In genomic region chr2:73986085-73986680, GRCh38 we compare ENCODE assay signal across 1 cellular context.
TF ChIP-seq lines count a peak whose summit lies in the region.

No MANE protein-coding gene starts in this region.

TF ChIP-seq in HepG2, 621 proteins besides CTCF, POLR2A, EP300 and RAD21 (continued from another document and continues in another):
- TF ChIP-seq HOXA9 (CRISPR knock-in tag; IDR thresholded peaks at IDR 0.05; ENCODE audit: borderline replicate concordance) (no peak), ESRRA (CRISPR knock-in tag; IDR thresholded peaks at IDR 0.05; ENCODE audit: low read depth) (no peak), ZFY (CRISPR knock-in tag; IDR thresholded peaks at IDR 0.05) (no peak), ZNF24 (IDR thresholded peaks at IDR 0.05) (no peak), KAT2B (IDR thresholded peaks at IDR 0.05; ENCODE audit: borderline replicate concordance, low read depth, low read length) (no peak), NONO (IDR thresholded peaks at IDR 0.05) (no peak), NONO (CRISPR knock-in tag; conservative IDR thresholded peaks at IDR 0.05) (no peak), HNRNPL (IDR thresholded peaks at IDR 0.05; ENCODE audit: low read depth, low read length) (0 out of 2 replicates have a peak, but pooled peaks have one; percentile 31), ZNF160 (CRISPR knock-in tag; IDR thresholded peaks at IDR 0.05) (no peak), SMC3 (IDR thresholded peaks at IDR 0.05; ENCODE audit: low read length) (no peak), ZSCAN22 (CRISPR knock-in tag; IDR thresholded peaks at IDR 0.05) (no peak), AKAP8 (CRISPR knock-in tag; IDR thresholded peaks at IDR 0.05) (no peak), GTF2F1 (IDR thresholded peaks at IDR 0.05; ENCODE audit: low read length) (no peak), ZNF44 (CRISPR knock-in tag; IDR thresholded peaks at IDR 0.05) (no peak), RCOR2 (CRISPR knock-in tag; IDR thresholded peaks at IDR 0.05) (no peak), DMAP1 (CRISPR knock-in tag; IDR thresholded peaks at IDR 0.05) (no peak), KMT2A (CRISPR knock-in tag; IDR thresholded peaks at IDR 0.05) (no peak), IKZF4 (CRISPR knock-in tag; IDR thresholded peaks at IDR 0.05; ENCODE audit: borderline replicate concordance, low read depth, not compliant biosample characterization) (no peak), POGK (CRISPR knock-in tag; conservative IDR thresholded peaks at IDR 0.05) (no peak), HHEX (CRISPR knock-in tag; IDR thresholded peaks at IDR 0.05) (no peak), TCF12 (IDR thresholded peaks at IDR 0.05) (no peak), TCF12 (CRISPR knock-in tag; IDR thresholded peaks at IDR 0.05) (no peak), ZNF337 (CRISPR knock-in tag; IDR thresholded peaks at IDR 0.05; ENCODE audit: borderline replicate concordance, low read depth) (no peak), SETDB1 (CRISPR knock-in tag; IDR thresholded peaks at IDR 0.05; ENCODE audit: borderline replicate concordance) (no peak), PRPF4 (IDR thresholded peaks at IDR 0.05; ENCODE audit: low read depth, low read length, poor library complexity, severe bottlenecking) (no peak), BCL3 (CRISPR knock-in tag; IDR thresholded peaks at IDR 0.05) (no peak), ZNF775 (CRISPR knock-in tag; IDR thresholded peaks at IDR 0.05; ENCODE audit: borderline replicate concordance) (no peak), ZFP41 (CRISPR knock-in tag; IDR thresholded peaks at IDR 0.05; ENCODE audit: borderline replicate concordance) (no peak), CBX2 (IDR thresholded peaks at IDR 0.05; ENCODE audit: low read depth, low read length) (no peak), CBX2 (CRISPR knock-in tag; IDR thresholded peaks at IDR 0.05; ENCODE audit: low read depth) (no peak)
- TF ChIP-seq, protein P1, sequence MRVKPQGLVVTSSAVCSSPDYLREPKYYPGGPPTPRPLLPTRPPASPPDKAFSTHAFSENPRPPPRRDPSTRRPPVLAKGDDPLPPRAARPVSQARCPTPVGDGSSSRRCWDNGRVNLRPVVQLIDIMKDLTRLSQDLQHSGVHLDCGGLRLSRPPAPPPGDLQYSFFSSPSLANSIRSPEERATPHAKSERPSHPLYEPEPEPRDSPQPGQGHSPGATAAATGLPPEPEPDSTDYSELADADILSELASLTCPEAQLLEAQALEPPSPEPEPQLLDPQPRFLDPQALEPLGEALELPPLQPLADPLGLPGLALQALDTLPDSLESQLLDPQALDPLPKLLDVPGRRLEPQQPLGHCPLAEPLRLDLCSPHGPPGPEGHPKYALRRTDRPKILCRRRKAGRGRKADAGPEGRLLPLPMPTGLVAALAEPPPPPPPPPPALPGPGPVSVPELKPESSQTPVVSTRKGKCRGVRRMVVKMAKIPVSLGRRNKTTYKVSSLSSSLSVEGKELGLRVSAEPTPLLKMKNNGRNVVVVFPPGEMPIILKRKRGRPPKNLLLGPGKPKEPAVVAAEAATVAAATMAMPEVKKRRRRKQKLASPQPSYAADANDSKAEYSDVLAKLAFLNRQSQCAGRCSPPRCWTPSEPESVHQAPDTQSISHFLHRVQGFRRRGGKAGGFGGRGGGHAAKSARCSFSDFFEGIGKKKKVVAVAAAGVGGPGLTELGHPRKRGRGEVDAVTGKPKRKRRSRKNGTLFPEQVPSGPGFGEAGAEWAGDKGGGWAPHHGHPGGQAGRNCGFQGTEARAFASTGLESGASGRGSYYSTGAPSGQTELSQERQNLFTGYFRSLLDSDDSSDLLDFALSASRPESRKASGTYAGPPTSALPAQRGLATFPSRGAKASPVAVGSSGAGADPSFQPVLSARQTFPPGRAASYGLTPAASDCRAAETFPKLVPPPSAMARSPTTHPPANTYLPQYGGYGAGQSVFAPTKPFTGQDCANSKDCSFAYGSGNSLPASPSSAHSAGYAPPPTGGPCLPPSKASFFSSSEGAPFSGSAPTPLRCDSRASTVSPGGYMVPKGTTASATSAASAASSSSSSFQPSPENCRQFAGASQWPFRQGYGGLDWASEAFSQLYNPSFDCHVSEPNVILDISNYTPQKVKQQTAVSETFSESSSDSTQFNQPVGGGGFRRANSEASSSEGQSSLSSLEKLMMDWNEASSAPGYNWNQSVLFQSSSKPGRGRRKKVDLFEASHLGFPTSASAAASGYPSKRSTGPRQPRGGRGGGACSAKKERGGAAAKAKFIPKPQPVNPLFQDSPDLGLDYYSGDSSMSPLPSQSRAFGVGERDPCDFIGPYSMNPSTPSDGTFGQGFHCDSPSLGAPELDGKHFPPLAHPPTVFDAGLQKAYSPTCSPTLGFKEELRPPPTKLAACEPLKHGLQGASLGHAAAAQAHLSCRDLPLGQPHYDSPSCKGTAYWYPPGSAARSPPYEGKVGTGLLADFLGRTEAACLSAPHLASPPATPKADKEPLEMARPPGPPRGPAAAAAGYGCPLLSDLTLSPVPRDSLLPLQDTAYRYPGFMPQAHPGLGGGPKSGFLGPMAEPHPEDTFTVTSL (CRISPR knock-in tag; IDR thresholded peaks at IDR 0.05; ENCODE audit: borderline replicate concordance), result no peak
- TF ChIP-seq, protein P2, sequence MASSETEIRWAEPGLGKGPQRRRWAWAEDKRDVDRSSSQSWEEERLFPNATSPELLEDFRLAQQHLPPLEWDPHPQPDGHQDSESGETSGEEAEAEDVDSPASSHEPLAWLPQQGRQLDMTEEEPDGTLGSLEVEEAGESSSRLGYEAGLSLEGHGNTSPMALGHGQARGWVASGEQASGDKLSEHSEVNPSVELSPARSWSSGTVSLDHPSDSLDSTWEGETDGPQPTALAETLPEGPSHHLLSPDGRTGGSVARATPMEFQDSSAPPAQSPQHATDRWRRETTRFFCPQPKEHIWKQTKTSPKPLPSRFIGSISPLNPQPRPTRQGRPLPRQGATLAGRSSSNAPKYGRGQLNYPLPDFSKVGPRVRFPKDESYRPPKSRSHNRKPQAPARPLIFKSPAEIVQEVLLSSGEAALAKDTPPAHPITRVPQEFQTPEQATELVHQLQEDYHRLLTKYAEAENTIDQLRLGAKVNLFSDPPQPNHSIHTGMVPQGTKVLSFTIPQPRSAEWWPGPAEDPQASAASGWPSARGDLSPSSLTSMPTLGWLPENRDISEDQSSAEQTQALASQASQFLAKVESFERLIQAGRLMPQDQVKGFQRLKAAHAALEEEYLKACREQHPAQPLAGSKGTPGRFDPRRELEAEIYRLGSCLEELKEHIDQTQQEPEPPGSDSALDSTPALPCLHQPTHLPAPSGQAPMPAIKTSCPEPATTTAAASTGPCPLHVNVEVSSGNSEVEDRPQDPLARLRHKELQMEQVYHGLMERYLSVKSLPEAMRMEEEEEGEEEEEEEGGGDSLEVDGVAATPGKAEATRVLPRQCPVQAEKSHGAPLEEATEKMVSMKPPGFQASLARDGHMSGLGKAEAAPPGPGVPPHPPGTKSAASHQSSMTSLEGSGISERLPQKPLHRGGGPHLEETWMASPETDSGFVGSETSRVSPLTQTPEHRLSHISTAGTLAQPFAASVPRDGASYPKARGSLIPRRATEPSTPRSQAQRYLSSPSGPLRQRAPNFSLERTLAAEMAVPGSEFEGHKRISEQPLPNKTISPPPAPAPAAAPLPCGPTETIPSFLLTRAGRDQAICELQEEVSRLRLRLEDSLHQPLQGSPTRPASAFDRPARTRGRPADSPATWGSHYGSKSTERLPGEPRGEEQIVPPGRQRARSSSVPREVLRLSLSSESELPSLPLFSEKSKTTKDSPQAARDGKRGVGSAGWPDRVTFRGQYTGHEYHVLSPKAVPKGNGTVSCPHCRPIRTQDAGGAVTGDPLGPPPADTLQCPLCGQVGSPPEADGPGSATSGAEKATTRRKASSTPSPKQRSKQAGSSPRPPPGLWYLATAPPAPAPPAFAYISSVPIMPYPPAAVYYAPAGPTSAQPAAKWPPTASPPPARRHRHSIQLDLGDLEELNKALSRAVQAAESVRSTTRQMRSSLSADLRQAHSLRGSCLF (CRISPR knock-in tag; IDR thresholded peaks at IDR 0.05; ENCODE audit: borderline replicate concordance), result no peak
- TF ChIP-seq, protein P3, sequence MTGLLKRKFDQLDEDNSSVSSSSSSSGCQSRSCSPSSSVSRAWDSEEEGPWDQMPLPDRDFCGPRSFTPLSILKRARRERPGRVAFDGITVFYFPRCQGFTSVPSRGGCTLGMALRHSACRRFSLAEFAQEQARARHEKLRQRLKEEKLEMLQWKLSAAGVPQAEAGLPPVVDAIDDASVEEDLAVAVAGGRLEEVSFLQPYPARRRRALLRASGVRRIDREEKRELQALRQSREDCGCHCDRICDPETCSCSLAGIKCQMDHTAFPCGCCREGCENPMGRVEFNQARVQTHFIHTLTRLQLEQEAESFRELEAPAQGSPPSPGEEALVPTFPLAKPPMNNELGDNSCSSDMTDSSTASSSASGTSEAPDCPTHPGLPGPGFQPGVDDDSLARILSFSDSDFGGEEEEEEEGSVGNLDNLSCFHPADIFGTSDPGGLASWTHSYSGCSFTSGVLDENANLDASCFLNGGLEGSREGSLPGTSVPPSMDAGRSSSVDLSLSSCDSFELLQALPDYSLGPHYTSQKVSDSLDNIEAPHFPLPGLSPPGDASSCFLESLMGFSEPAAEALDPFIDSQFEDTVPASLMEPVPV (CRISPR knock-in tag; IDR thresholded peaks at IDR 0.05), result no peak
- TF ChIP-seq, protein P4, sequence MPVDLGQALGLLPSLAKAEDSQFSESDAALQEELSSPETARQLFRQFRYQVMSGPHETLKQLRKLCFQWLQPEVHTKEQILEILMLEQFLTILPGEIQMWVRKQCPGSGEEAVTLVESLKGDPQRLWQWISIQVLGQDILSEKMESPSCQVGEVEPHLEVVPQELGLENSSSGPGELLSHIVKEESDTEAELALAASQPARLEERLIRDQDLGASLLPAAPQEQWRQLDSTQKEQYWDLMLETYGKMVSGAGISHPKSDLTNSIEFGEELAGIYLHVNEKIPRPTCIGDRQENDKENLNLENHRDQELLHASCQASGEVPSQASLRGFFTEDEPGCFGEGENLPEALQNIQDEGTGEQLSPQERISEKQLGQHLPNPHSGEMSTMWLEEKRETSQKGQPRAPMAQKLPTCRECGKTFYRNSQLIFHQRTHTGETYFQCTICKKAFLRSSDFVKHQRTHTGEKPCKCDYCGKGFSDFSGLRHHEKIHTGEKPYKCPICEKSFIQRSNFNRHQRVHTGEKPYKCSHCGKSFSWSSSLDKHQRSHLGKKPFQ (CRISPR knock-in tag; IDR thresholded peaks at IDR 0.05; ENCODE audit: insufficient replicate concordance), result no peak
- TF ChIP-seq, protein P5, sequence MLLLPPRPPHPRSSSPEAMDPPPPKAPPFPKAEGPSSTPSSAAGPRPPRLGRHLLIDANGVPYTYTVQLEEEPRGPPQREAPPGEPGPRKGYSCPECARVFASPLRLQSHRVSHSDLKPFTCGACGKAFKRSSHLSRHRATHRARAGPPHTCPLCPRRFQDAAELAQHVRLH (CRISPR knock-in tag; IDR thresholded peaks at IDR 0.05; ENCODE audit: borderline replicate concordance, low read depth), result no peak
- TF ChIP-seq, protein P6, sequence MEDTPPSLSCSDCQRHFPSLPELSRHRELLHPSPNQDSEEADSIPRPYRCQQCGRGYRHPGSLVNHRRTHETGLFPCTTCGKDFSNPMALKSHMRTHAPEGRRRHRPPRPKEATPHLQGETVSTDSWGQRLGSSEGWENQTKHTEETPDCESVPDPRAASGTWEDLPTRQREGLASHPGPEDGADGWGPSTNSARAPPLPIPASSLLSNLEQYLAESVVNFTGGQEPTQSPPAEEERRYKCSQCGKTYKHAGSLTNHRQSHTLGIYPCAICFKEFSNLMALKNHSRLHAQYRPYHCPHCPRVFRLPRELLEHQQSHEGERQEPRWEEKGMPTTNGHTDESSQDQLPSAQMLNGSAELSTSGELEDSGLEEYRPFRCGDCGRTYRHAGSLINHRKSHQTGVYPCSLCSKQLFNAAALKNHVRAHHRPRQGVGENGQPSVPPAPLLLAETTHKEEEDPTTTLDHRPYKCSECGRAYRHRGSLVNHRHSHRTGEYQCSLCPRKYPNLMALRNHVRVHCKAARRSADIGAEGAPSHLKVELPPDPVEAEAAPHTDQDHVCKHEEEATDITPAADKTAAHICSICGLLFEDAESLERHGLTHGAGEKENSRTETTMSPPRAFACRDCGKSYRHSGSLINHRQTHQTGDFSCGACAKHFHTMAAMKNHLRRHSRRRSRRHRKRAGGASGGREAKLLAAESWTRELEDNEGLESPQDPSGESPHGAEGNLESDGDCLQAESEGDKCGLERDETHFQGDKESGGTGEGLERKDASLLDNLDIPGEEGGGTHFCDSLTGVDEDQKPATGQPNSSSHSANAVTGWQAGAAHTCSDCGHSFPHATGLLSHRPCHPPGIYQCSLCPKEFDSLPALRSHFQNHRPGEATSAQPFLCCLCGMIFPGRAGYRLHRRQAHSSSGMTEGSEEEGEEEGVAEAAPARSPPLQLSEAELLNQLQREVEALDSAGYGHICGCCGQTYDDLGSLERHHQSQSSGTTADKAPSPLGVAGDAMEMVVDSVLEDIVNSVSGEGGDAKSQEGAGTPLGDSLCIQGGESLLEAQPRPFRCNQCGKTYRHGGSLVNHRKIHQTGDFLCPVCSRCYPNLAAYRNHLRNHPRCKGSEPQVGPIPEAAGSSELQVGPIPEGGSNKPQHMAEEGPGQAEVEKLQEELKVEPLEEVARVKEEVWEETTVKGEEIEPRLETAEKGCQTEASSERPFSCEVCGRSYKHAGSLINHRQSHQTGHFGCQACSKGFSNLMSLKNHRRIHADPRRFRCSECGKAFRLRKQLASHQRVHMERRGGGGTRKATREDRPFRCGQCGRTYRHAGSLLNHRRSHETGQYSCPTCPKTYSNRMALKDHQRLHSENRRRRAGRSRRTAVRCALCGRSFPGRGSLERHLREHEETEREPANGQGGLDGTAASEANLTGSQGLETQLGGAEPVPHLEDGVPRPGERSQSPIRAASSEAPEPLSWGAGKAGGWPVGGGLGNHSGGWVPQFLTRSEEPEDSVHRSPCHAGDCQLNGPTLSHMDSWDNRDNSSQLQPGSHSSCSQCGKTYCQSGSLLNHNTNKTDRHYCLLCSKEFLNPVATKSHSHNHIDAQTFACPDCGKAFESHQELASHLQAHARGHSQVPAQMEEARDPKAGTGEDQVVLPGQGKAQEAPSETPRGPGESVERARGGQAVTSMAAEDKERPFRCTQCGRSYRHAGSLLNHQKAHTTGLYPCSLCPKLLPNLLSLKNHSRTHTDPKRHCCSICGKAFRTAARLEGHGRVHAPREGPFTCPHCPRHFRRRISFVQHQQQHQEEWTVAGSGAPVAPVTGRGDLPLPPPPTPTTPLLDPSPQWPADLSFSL (CRISPR knock-in tag; IDR thresholded peaks at IDR 0.05), result no peak
